ENCODE assay signal across 8 cellular contexts in genomic region chr19:7366701-7367420, GRCh38. TPM values are rescaled to one million over a fixed set of nuclear protein-coding genes. Genes with fewer than 3 reads are reported as not detected.
DNase-seq lines count a peak whose midpoint lies in the region; ATAC-seq, FAIRE-seq and TF ChIP-seq lines count a peak whose summit lies in the region.

No MANE protein-coding gene starts in this region.

- H3K36me3 ChIP-seq in keratinocyte (ENCODE audit: control insufficient read depth in 2 of 2, extremely low read depth in 1 of 2, insufficient read depth in 2 of 2, low read length in 2 of 2) = no peaks in the 10 kb centered on the region

- dilution Hi-C loops in keratinocyte (cut with MboI; ENCODE audit: extremely low pct_ligation_motif_present, low sequenced_read_pairs) = no loop called here

- no peaks in the 10 kb centered on the region for H4K20me1 ChIP-seq in keratinocyte (ENCODE audit: control insufficient read depth, extremely low read depth, insufficient read depth, low read length)

- H3K27ac ChIP-seq in keratinocyte (ENCODE audit: control insufficient read depth, insufficient read depth, low read length) = no peak overlapping the region

- H3K79me2 ChIP-seq in keratinocyte (ENCODE audit: control insufficient read depth, insufficient read depth, low read length) = no peaks in the 10 kb centered on the region

- no peaks in the 10 kb centered on the region for H3K9me1 ChIP-seq in keratinocyte (ENCODE audit: control insufficient read depth, extremely low read depth, insufficient read depth, low read length)

- TF ChIP-seq CTCF in LNCaP clone FGC (IDR thresholded peaks at IDR 0.05; ENCODE audit: control insufficient read depth, extremely low read depth, insufficient read depth) = peak; percentile 58
- peak; percentile 37 to 58 (median 58) for TF ChIP-seq CTCF in keratinocyte (optimal IDR thresholded peaks at IDR 0.05 in 1 of 3, IDR thresholded peaks at IDR 0.05 in 1 of 3, conservative IDR thresholded peaks at IDR 0.05 in 1 of 3; ENCODE audit: extremely low read depth in 1 of 3, insufficient read depth in 2 of 3, low read length in 3 of 3)

- DNase-seq in DMS53 (lab: John Stamatoyannopoulos, UW) (peak; percentile 79), DMS53 treated with DMSO at 0.1 percent for 48 hours (lab: John Stamatoyannopoulos, UW; ENCODE audit: unreplicated experiment) (no peak), LNCaP clone FGC (ENCODE audit: low read depth) (peak; percentile 58), keratinocyte (ENCODE audit: low read depth, low spot score) (no peak)
- DNase-seq in activated T-cell treated with anti-CD3 and anti-CD28 coated beads, Interleukin-2, amount 50 U/mL, for 48 hours = peak; percentile 32 to 40
- no peak for DNase-seq in activated effector memory CD4-positive, alpha-beta T cell treated with anti-CD3 and anti-CD28 coated beads, Interleukin-2, amount 50 U/mL, for 16 hours

- peaks cover 1% of the 10 kb centered on the region for H3K9me3 ChIP-seq in keratinocyte (ENCODE audit: control insufficient read depth, low read depth, low read length)

- no peak overlapping the region for H3K4me2 ChIP-seq in keratinocyte (ENCODE audit: control insufficient read depth, extremely low read depth, insufficient read depth, low read depth, low read length)

- H3K27me3 ChIP-seq in keratinocyte (ENCODE audit: control insufficient read depth, extremely low read depth, insufficient read depth, low read length) = no peaks in the 10 kb centered on the region

- ATAC-seq in GM21515 (IDR thresholded peaks at IDR 0.05; ENCODE audit: unreplicated experiment) (no peak), HG03457 (IDR thresholded peaks at IDR 0.05; ENCODE audit: unreplicated experiment) (no peak)

- no peak overlapping the region for H3K9ac ChIP-seq in keratinocyte (ENCODE audit: control insufficient read depth, extremely low read depth, insufficient read depth, low read length)

- H3K4me1 ChIP-seq in keratinocyte (ENCODE audit: control insufficient read depth, extremely low read depth, insufficient read depth, low read length) = no peaks in the 10 kb centered on the region

- H2AFZ ChIP-seq in keratinocyte (ENCODE audit: control insufficient read depth, low read length) = no peak overlapping the region

- FAIRE-seq in keratinocyte (lab: Jason Lieb, UNC) = peak; percentile 94

- H3K4me3 ChIP-seq in LNCaP clone FGC (ENCODE audit: low read depth, low read length) = no peak overlapping the region
- H3K4me3 ChIP-seq in keratinocyte (ENCODE audit: control insufficient read depth in 2 of 3, extremely low read depth in 1 of 3, insufficient read depth in 2 of 3, low read depth in 1 of 3, low read length in 3 of 3) = no peak overlapping the region

RNA-seq across cellular contexts. Expression of gene ARHGEF18, which starts 18.1 kb away (rescaled TPM):
- polyA plus RNA-seq in keratinocyte = 7.9 to 11.7 TPM (median 11.4 TPM) in 3 replicates
- 5.7 TPM for polyA plus RNA-seq in keratinocyte (2011; ENCODE audit: low read depth)
- polyA plus RNA-seq in keratinocyte (2011; cell fraction: cytosol; rRNA removed) = 3.6 and 9.8 TPM in 2 replicates
- 11.7 and 19.3 TPM in 2 replicates for polyA plus RNA-seq in keratinocyte (2011; cell fraction: nucleus; rRNA removed)
- polyA plus RNA-seq in keratinocyte (2012; ENCODE audit: low replicate concordance) = 18.2 and 28.4 TPM in 2 replicates
- polyA minus RNA-seq in keratinocyte = 2.6 to 16.7 TPM (median 14.7 TPM) in 3 replicates
- 32.2 TPM for polyA minus RNA-seq in keratinocyte (2011; cell fraction: cytosol; rRNA and poly(A)+ RNA removed)
- 25.5 and 28.8 TPM in 2 replicates for polyA minus RNA-seq in keratinocyte (2011; cell fraction: nucleus; rRNA and poly(A)+ RNA removed)

Comparison
In these comparisons a context has a peak if more than half of its experiments do, and no peak if none do; other contexts are left out.
1. DNase-seq: peak in DMS53 (single experiment), LNCaP clone FGC (single experiment) and activated T-cell treated with anti-CD3 and anti-CD28 coated beads, Interleukin-2, amount 50 U/mL, for 48 hours (2 of 2); none in DMS53 treated with DMSO at 0.1 percent for 48 hours (single experiment), keratinocyte (single experiment) and activated effector memory CD4-positive, alpha-beta T cell treated with anti-CD3 and anti-CD28 coated beads, Interleukin-2, amount 50 U/mL, for 16 hours (single experiment).